23 cellular contexts compared by ENCODE assay signal in the genomic region with DNA sequence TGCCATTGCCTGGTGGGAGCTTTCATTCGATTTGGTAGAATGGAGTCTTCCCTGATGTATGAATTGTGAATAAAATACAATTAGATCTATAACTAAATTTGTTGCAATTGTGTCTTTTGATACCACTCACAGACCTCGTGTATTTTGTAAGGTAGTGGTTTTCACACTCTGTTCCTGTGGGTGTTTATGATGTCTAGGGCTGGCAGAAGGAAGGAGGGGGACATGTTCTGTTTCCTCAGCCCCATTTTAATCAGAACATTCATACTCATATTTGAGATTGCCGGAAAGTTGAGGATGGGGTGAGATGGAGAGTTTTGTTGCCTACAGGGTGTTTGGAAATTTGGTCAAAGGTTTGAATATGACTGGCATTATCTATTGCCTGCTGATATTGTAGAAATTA. TPM values are rescaled to one million over a fixed set of nuclear protein-coding genes. Genes with fewer than 3 reads are reported as not detected.
DNase-seq lines count a peak whose midpoint lies in the region; ATAC-seq and TF ChIP-seq lines count a peak whose summit lies in the region.
"Had no signal": no experiment of that assay in that cellular context is flagged by ENCODE, and none has a peak within 500 bp of the region (broad histone marks: within the 10 kb centered on the region; RNA-seq: fewer than 3 reads in every experiment).

No MANE protein-coding gene starts in this region.

- no peaks in the 10 kb centered on the region for H3K9me3 ChIP-seq in effector memory CD4-positive, alpha-beta T cell (ENCODE audit: control insufficient read depth, low read length)
- H3K9me3 ChIP-seq: breast epithelium, Caco-2, heart right ventricle, upper lobe of right lung had no signal

- no peaks in the 10 kb centered on the region for H3K27me3 Mint-ChIP-seq in activated CD8-positive, alpha-beta T cell treated with anti-CD3 and anti-CD28 coated beads for 36 hours
- no peaks in the 10 kb centered on the region for H3K27me3 Mint-ChIP-seq in activated CD8-positive, alpha-beta T cell treated with anti-CD3 and anti-CD28 coated beads, Interleukin-2, amount 10 ng/mL, durations not matched to agents 7 days and 5 days (ENCODE audit: low read depth)
- no peaks in the 10 kb centered on the region for H3K27me3 Mint-ChIP-seq in central memory CD8-positive, alpha-beta T cell
- no peaks in the 10 kb centered on the region for H3K27me3 Mint-ChIP-seq in naive B cell
- H3K27me3 Mint-ChIP-seq in stimulated activated naive CD8-positive, alpha-beta T cell treated with anti-CD3 and anti-CD28 coated beads, Interleukin-15, amount 100 ng/mL, for 72 hours = no peaks in the 10 kb centered on the region

- H3K27ac ChIP-seq in effector memory CD4-positive, alpha-beta T cell (ENCODE audit: insufficient read depth, low read length, poor library complexity, severe bottlenecking) = no peak overlapping the region
- H3K27ac ChIP-seq: breast epithelium, heart right ventricle, upper lobe of right lung had no signal

- POLR2A ChIA-PET in activated CD8-positive, alpha-beta T cell treated with anti-CD3 and anti-CD28 coated beads for 36 hours (lab: Charles Lee) = interaction anchor here (0.6 kb wide), 1 partner anchor 19 kb away, joined by 3 read pairs; no protein-coding TSS in a partner anchor
- POLR2A ChIA-PET in activated CD8-positive, alpha-beta T cell treated with anti-CD3 and anti-CD28 coated beads, Interleukin-2, amount 10 ng/mL, durations not matched to agents 7 days and 5 days (lab: Charles Lee) = no interaction called here
- POLR2A ChIA-PET in GM10248 (lab: Yijun Ruan, JAX) = no interaction called here

- no peak for DNase-seq in activated CD8-positive, alpha-beta T cell treated with anti-CD3 and anti-CD28 coated beads for 36 hours
- DNase-seq in activated CD8-positive, alpha-beta T cell treated with anti-CD3 and anti-CD28 coated beads, Interleukin-2, amount 10 ng/mL, durations not matched to agents 7 days and 5 days = no peak
- DNase-seq in central memory CD8-positive, alpha-beta T cell (ENCODE audit: low spot score in 2 of 2) = no peak
- DNase-seq in naive B cell (no peak), GM10248 (ENCODE audit: extremely low spot score) (no peak)
- no peak for DNase-seq in stimulated activated naive CD8-positive, alpha-beta T cell treated with anti-CD3 and anti-CD28 coated beads, Interleukin-15, amount 100 ng/mL, for 72 hours
- no peak for DNase-seq in effector memory CD4-positive, alpha-beta T cell
- DNase-seq: 8988T; Caco-2; heart right ventricle; NCI-H1105; stimulated activated naive CD4-positive, alpha-beta T cell treated with Interleukin-2 at 50 U/mL for 16 hours; T1000; upper lobe of right lung had no signal

- no peaks in the 10 kb centered on the region for H3K9me3 Mint-ChIP-seq in activated CD8-positive, alpha-beta T cell treated with anti-CD3 and anti-CD28 coated beads for 36 hours
- no peaks in the 10 kb centered on the region for H3K9me3 Mint-ChIP-seq in activated CD8-positive, alpha-beta T cell treated with anti-CD3 and anti-CD28 coated beads, Interleukin-2, amount 10 ng/mL, durations not matched to agents 7 days and 5 days (ENCODE audit: insufficient read depth)
- no peaks in the 10 kb centered on the region for H3K9me3 Mint-ChIP-seq in central memory CD8-positive, alpha-beta T cell
- no peaks in the 10 kb centered on the region for H3K9me3 Mint-ChIP-seq in naive B cell
- no peaks in the 10 kb centered on the region for H3K9me3 Mint-ChIP-seq in stimulated activated naive CD8-positive, alpha-beta T cell treated with anti-CD3 and anti-CD28 coated beads, Interleukin-15, amount 100 ng/mL, for 72 hours
- H3K9me3 Mint-ChIP-seq: activated T-helper 2 cell treated with anti-CD3 and anti-CD28 coated beads, Interferon-gamma antibody, Interleukin-2, Interleukin-4, amounts not matched to agents 10 μg/mL and 5 μg/mL and 100 μg/mL, durations not matched to agents 14 hours and 24 hours and 36 hours had no signal

- H3K36me3 ChIP-seq in effector memory CD4-positive, alpha-beta T cell (ENCODE audit: control insufficient read depth, insufficient read depth, low read length) = no peaks in the 10 kb centered on the region
- H3K36me3 ChIP-seq: breast epithelium, heart right ventricle, upper lobe of right lung had no signal

- peak; percentile 58 for ATAC-seq in activated CD8-positive, alpha-beta T cell treated with anti-CD3 and anti-CD28 coated beads for 36 hours
- no peak for ATAC-seq in activated CD8-positive, alpha-beta T cell treated with anti-CD3 and anti-CD28 coated beads, Interleukin-2, amount 10 ng/mL, durations not matched to agents 7 days and 5 days
- ATAC-seq in central memory CD8-positive, alpha-beta T cell (replicated peaks; ENCODE audit: extremely low read depth, poor library complexity, severe bottlenecking) = peak; percentile 99
- no peak for ATAC-seq in naive B cell (ENCODE audit: low read depth in 2 of 2)
- ATAC-seq in stimulated activated naive CD8-positive, alpha-beta T cell treated with anti-CD3 and anti-CD28 coated beads, Interleukin-15, amount 100 ng/mL, for 72 hours = peak; percentile 60
- ATAC-seq in GM21526 (IDR thresholded peaks at IDR 0.05; ENCODE audit: low FRiP score, unreplicated experiment) = no peak
- ATAC-seq: heart right ventricle, HepG2, sciatic nerve, upper lobe of right lung had no signal

- H3K4me3 ChIP-seq in effector memory CD4-positive, alpha-beta T cell (ENCODE audit: insufficient read depth, low read depth, low read length, poor library complexity, severe bottlenecking) = no peak overlapping the region
- H3K4me3 ChIP-seq: breast epithelium, coronary artery, heart right ventricle, upper lobe of right lung had no signal

- no peak for TF ChIP-seq CTCF in activated CD8-positive, alpha-beta T cell treated with anti-CD3 and anti-CD28 coated beads for 36 hours (IDR thresholded peaks at IDR 0.05)
- no peak for TF ChIP-seq CTCF in GM10248 (IDR thresholded peaks at IDR 0.05; ENCODE audit: control extremely low read depth, extremely low read depth, low read depth, missing control alignments)

- H3K4me1 Mint-ChIP-seq in activated CD8-positive, alpha-beta T cell treated with anti-CD3 and anti-CD28 coated beads for 36 hours (ENCODE audit: low read depth) = peaks cover 56% of the 10 kb centered on the region
- H3K4me1 Mint-ChIP-seq in activated CD8-positive, alpha-beta T cell treated with anti-CD3 and anti-CD28 coated beads, Interleukin-2, amount 10 ng/mL, durations not matched to agents 7 days and 5 days (ENCODE audit: low read depth) = peaks cover 33% of the 10 kb centered on the region
- peaks cover 54% of the 10 kb centered on the region for H3K4me1 Mint-ChIP-seq in central memory CD8-positive, alpha-beta T cell
- peaks cover 62 to 81% (median 70%) of the 10 kb centered on the region in 3 donors for H3K4me1 Mint-ChIP-seq in naive B cell
- H3K4me1 Mint-ChIP-seq in stimulated activated naive CD8-positive, alpha-beta T cell treated with anti-CD3 and anti-CD28 coated beads, Interleukin-15, amount 100 ng/mL, for 72 hours = peaks cover 54% of the 10 kb centered on the region

- H3K27me3 ChIP-seq in effector memory CD4-positive, alpha-beta T cell (replicated peaks; ENCODE audit: control insufficient read depth, insufficient read depth, low read length, poor library complexity, severe bottlenecking) = no peaks in the 10 kb centered on the region
- H3K27me3 ChIP-seq: breast epithelium, heart right ventricle, upper lobe of right lung had no signal

- no peaks in the 10 kb centered on the region for H3K4me1 ChIP-seq in effector memory CD4-positive, alpha-beta T cell (ENCODE audit: control insufficient read depth, insufficient read depth, low read length, poor library complexity, severe bottlenecking)
- H3K4me1 ChIP-seq: breast epithelium, Caco-2, upper lobe of right lung had no signal

- peaks cover 2% of the 10 kb centered on the region for H3K36me3 Mint-ChIP-seq in activated CD8-positive, alpha-beta T cell treated with anti-CD3 and anti-CD28 coated beads for 36 hours (ENCODE audit: low read depth)
- peaks cover 5% of the 10 kb centered on the region for H3K36me3 Mint-ChIP-seq in activated CD8-positive, alpha-beta T cell treated with anti-CD3 and anti-CD28 coated beads, Interleukin-2, amount 10 ng/mL, durations not matched to agents 7 days and 5 days (ENCODE audit: low read depth)
- H3K36me3 Mint-ChIP-seq in central memory CD8-positive, alpha-beta T cell (ENCODE audit: insufficient read depth) = no peaks in the 10 kb centered on the region
- peaks cover 0 to 14% of the 10 kb centered on the region in 2 donors for H3K36me3 Mint-ChIP-seq in naive B cell

- peak overlapping the region; percentile 0 for H3K27ac Mint-ChIP-seq in activated CD8-positive, alpha-beta T cell treated with anti-CD3 and anti-CD28 coated beads for 36 hours
- no peak overlapping the region for H3K27ac Mint-ChIP-seq in activated CD8-positive, alpha-beta T cell treated with anti-CD3 and anti-CD28 coated beads, Interleukin-2, amount 10 ng/mL, durations not matched to agents 7 days and 5 days
- peak overlapping the region; percentile 14 for H3K27ac Mint-ChIP-seq in central memory CD8-positive, alpha-beta T cell (ENCODE audit: low read depth)
- H3K27ac Mint-ChIP-seq in naive B cell = peak overlapping the region in 5 of 6 donors; percentile 0 to 91 (median 27)
- H3K27ac Mint-ChIP-seq in stimulated activated naive CD8-positive, alpha-beta T cell treated with anti-CD3 and anti-CD28 coated beads, Interleukin-15, amount 100 ng/mL, for 72 hours = peak overlapping the region in 1 of 2 donors; percentile 18
- H3K27ac Mint-ChIP-seq: activated T-helper 2 cell treated with anti-CD3 and anti-CD28 coated beads, Interferon-gamma antibody, Interleukin-2, Interleukin-4, amounts not matched to agents 10 μg/mL and 5 μg/mL and 100 μg/mL, durations not matched to agents 14 hours and 24 hours and 36 hours had no signal

- no peak overlapping the region for H3K4me3 Mint-ChIP-seq in activated CD8-positive, alpha-beta T cell treated with anti-CD3 and anti-CD28 coated beads for 36 hours
- H3K4me3 Mint-ChIP-seq in activated CD8-positive, alpha-beta T cell treated with anti-CD3 and anti-CD28 coated beads, Interleukin-2, amount 10 ng/mL, durations not matched to agents 7 days and 5 days = no peak overlapping the region
- H3K4me3 Mint-ChIP-seq in central memory CD8-positive, alpha-beta T cell = peak overlapping the region; percentile 36
- H3K4me3 Mint-ChIP-seq in naive B cell = no peak overlapping the region
- H3K4me3 Mint-ChIP-seq in stimulated activated naive CD8-positive, alpha-beta T cell treated with anti-CD3 and anti-CD28 coated beads, Interleukin-15, amount 100 ng/mL, for 72 hours = no peak overlapping the region

- CTCF ChIA-PET in activated CD8-positive, alpha-beta T cell treated with anti-CD3 and anti-CD28 coated beads for 36 hours (lab: Charles Lee) = interaction anchor here (1.0 to 2.4 kb wide), 3 partner anchors 26 to 44 kb away, joined by 3 to 7 read pairs (median 3); no protein-coding TSS in a partner anchor
- CTCF ChIA-PET in activated CD8-positive, alpha-beta T cell treated with anti-CD3 and anti-CD28 coated beads, Interleukin-2, amount 10 ng/mL, durations not matched to agents 7 days and 5 days (lab: Charles Lee) = no interaction called here
- CTCF ChIA-PET in GM10248 (lab: Yijun Ruan, JAX) = interaction anchor here (1.5 kb wide), 1 partner anchor 31 kb away, joined by 4 read pairs; no protein-coding TSS in a partner anchor

- intact Hi-C loops in activated CD8-positive, alpha-beta T cell treated with anti-CD3 and anti-CD28 coated beads for 36 hours (cut with micrococcal nuclease) = no loop called here

RNA-seq across cellular contexts. Expression of a gene that starts 42.9 kb away (rescaled TPM):
- total RNA-seq in activated CD8-positive, alpha-beta T cell treated with anti-CD3 and anti-CD28 coated beads for 36 hours = not detected
- 1 to 10 TPM; 1.8 to 2.2 TPM for total RNA-seq in activated CD8-positive, alpha-beta T cell treated with anti-CD3 and anti-CD28 coated beads, Interleukin-2, amount 10 ng/mL, durations not matched to agents 7 days and 5 days
- 1 to 10 TPM in 1 of 6 donors, under 1 TPM in 3, not detected in 2; 0.51 to 1.4 (median 0.84) TPM for polyA plus RNA-seq in naive B cell (ENCODE audit: low read depth in 6 of 6)
- total RNA-seq: activated T-helper 2 cell treated with anti-CD3 and anti-CD28 coated beads, Interferon-gamma antibody, Interleukin-2, Interleukin-4, amounts not matched to agents 10 μg/mL and 5 μg/mL and 100 μg/mL, durations not matched to agents 14 hours and 24 hours and 36 hours; Caco-2; HepG2; lower leg skin; NCI-H460 had no signal
- polyA plus RNA-seq: adipose tissue, HepG2 had no signal

Comparison
In these comparisons a context has a peak if more than half of its experiments do, and no peak if none do; other contexts are left out.
1. ATAC-seq: peak in activated CD8-positive, alpha-beta T cell treated with anti-CD3 and anti-CD28 coated beads for 36 hours (single experiment), central memory CD8-positive, alpha-beta T cell (single experiment) and stimulated activated naive CD8-positive, alpha-beta T cell treated with anti-CD3 and anti-CD28 coated beads, Interleukin-15, amount 100 ng/mL, for 72 hours (single experiment); none in activated CD8-positive, alpha-beta T cell treated with anti-CD3 and anti-CD28 coated beads, Interleukin-2, amount 10 ng/mL, durations not matched to agents 7 days and 5 days (single experiment), naive B cell (0 of 2) and GM21526 (single experiment).